ENCODE assay signal across 18 cellular contexts in the genomic region with DNA sequence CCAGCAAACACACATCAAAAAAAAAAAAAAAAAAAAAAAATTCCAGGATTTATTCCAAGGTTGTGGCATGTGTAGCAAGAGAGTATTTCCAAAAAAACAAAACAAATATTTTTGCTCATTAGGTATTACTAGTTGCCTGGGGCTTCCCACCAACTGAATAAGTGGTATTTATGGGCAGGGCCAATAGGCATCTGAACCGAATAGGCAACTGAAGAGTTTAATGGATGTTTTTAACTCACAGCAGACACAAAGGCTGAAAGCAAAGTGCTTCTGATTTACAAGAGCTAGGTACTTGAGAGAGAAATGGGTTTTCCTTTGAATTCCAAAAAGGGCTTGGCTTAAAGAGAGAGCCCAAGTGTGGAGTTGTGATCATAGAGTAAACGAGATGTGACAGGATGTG. TPM values are rescaled to one million over a fixed set of nuclear protein-coding genes. Genes with fewer than 3 reads are reported as not detected.
A peak's percentile ranks its signal among the peaks of the same experiment; 100 is the strongest.
DNase-seq lines count a peak whose midpoint lies in the region; ATAC-seq, FAIRE-seq and TF ChIP-seq lines count a peak whose summit lies in the region.
"Had no signal": no experiment of that assay in that cellular context is flagged by ENCODE, and none has a peak within 500 bp of the region (broad histone marks: within the 10 kb centered on the region; RNA-seq: fewer than 3 reads in every experiment).

No MANE protein-coding gene starts in this region.

- intact Hi-C loops in cardiac septum (cut with DNase I): no loop called here

- TF ChIP-seq CTCF in GM13976 (IDR thresholded peaks at IDR 0.05; ENCODE audit: borderline replicate concordance, control extremely low read depth, extremely low read depth, insufficient read depth, missing control alignments): no peak

- in situ Hi-C loops in GM13976 (cut with MboI; ENCODE audit: low sequenced_read_pairs, unreplicated experiment): loop anchor here (25.0 kb wide), 1 partner anchor 1384 kb away; no protein-coding TSS in a partner anchor

- DNase-seq in AG20443 (ENCODE audit: low spot score) (peak; percentile 56), ELF-1 (ENCODE audit: low read depth, low spot score) (peak; percentile 28), NCI-H345 treated with DMSO at 0.1 percent for 48 hours (lab: John Stamatoyannopoulos, UW; ENCODE audit: unreplicated experiment) (peak; percentile 88), GM13976 (ENCODE audit: low spot score) (no peak), cardiac septum (ENCODE audit: low spot score) (no peak)
- no peak for DNase-seq in stimulated activated CD4-positive, alpha-beta T cell treated with anti-CD3 and anti-CD28 coated beads, Interleukin-4, amount 100 ng/mL, for 24 hours
- DNase-seq: brain microvascular endothelial cell; foreskin fibroblast; NCI-H446 treated with DMSO at 0.1 percent for 48 hours; Peyer's patch; stimulated activated CD4-positive, alpha-beta T cell treated with anti-CD3 and anti-CD28 coated beads, Interleukin-1b, Interleukin-23, amount 100 ng/mL, for 48 hours; T1000 had no signal

- FAIRE-seq in endometrium (lab: Jason Lieb, UNC): peak; percentile 78

- no peak for ATAC-seq in GM19467 (IDR thresholded peaks at IDR 0.05; ENCODE audit: unreplicated experiment)
- ATAC-seq: HCT116 had no signal

RNA-seq across cellular contexts. Expression of gene EIF4E3, which starts 21.4 kb away (rescaled TPM):
- 54.7 TPM for total RNA-seq in cardiac septum
- total RNA-seq: G401 had no signal

RNA-seq across cellular contexts. Expression of gene GPR27, which starts 49.9 kb away (rescaled TPM):
- 8.3 TPM for total RNA-seq in cardiac septum
- total RNA-seq: B cell, Peyer's patch, pulmonary artery endothelial cell had no signal

Comparison
In these comparisons a context has a peak if more than half of its experiments do, and no peak if none do; other contexts are left out.
1. DNase-seq: peak in AG20443 (single experiment), ELF-1 (single experiment) and NCI-H345 treated with DMSO at 0.1 percent for 48 hours (single experiment); none in GM13976 (single experiment), cardiac septum (single experiment) and stimulated activated CD4-positive, alpha-beta T cell treated with anti-CD3 and anti-CD28 coated beads, Interleukin-4, amount 100 ng/mL, for 24 hours (single experiment).